ENCODE assay signal across 16 cellular contexts in genomic region chr15:48680841-48681240, GRCh38. TPM values are rescaled to one million over a fixed set of nuclear protein-coding genes. Genes with fewer than 3 reads are reported as not detected.
DNase-seq lines count a peak whose midpoint lies in the region; ATAC-seq and TF ChIP-seq lines count a peak whose summit lies in the region.
"Had no signal": no experiment of that assay in that cellular context is flagged by ENCODE, and none has a peak within 500 bp of the region (broad histone marks: within the 10 kb centered on the region; RNA-seq: fewer than 3 reads in every experiment).

No MANE protein-coding gene starts in this region.

- H3K9me3 Mint-ChIP-seq in activated T-helper 2 cell treated with anti-CD3 and anti-CD28 coated beads, Interferon-gamma antibody, Interleukin-2, Interleukin-4, amounts not matched to agents 10 μg/mL and 5 μg/mL and 100 μg/mL, durations not matched to agents 14 hours and 24 hours and 36 hours = no peaks in the 10 kb centered on the region

- TF ChIP-seq CTCF in PC-9 (conservative IDR thresholded peaks at IDR 0.05) = no peak
- no peak for TF ChIP-seq CTCF in cardiac fibroblast (IDR thresholded peaks at IDR 0.05; ENCODE audit: low read depth, low read length)
- no peak for TF ChIP-seq CTCF in coronary artery (IDR thresholded peaks at IDR 0.05)

- H3K27me3 Mint-ChIP-seq in activated T-helper 2 cell treated with anti-CD3 and anti-CD28 coated beads, Interferon-gamma antibody, Interleukin-2, Interleukin-4, amounts not matched to agents 10 μg/mL and 5 μg/mL and 100 μg/mL, durations not matched to agents 14 hours and 24 hours and 36 hours (ENCODE audit: low read depth) = no peaks in the 10 kb centered on the region
- H3K27me3 Mint-ChIP-seq: activated CD4-positive, alpha-beta T cell treated with anti-CD3 and anti-CD28 coated beads for 36 hours; activated naive CD8-positive, alpha-beta T cell treated with anti-CD3 and anti-CD28 coated beads for 36 hours; B cell had no signal

- H3K27me3 ChIP-seq in PC-9 (ENCODE audit: insufficient read depth, low read depth) = no peaks in the 10 kb centered on the region
- H3K27me3 ChIP-seq: colonic mucosa, esophagus muscularis mucosa had no signal

- H4K20me1 ChIP-seq in PC-9 (ENCODE audit: insufficient read depth) = no peaks in the 10 kb centered on the region

- no peak overlapping the region for H3K4me3 ChIP-seq in PC-9
- no peak overlapping the region for H3K4me3 ChIP-seq in cardiac fibroblast (replicated peaks in 1 of 2; ENCODE audit: low read depth in 2 of 2, low read length in 2 of 2)
- H3K4me3 ChIP-seq in coronary artery = no peak overlapping the region
- H3K4me3 ChIP-seq: colonic mucosa, esophagus muscularis mucosa had no signal

- H3K9me3 ChIP-seq in PC-9 (ENCODE audit: insufficient read depth, low read depth) = no peaks in the 10 kb centered on the region
- H3K9me3 ChIP-seq: colonic mucosa, esophagus muscularis mucosa had no signal

- POLR2A ChIA-PET in PC-9 (lab: Charles Lee; ENCODE audit: unreplicated experiment) = no interaction called here

- peaks cover 7% of the 10 kb centered on the region; the same call in 1 of the 2 replicates for H3F3A ChIP-seq in PC-9 (ENCODE audit: insufficient read depth, low read depth)

- no peak overlapping the region for H2AFZ ChIP-seq in PC-9

- H3K36me3 Mint-ChIP-seq in activated T-helper 2 cell treated with anti-CD3 and anti-CD28 coated beads, Interferon-gamma antibody, Interleukin-2, Interleukin-4, amounts not matched to agents 10 μg/mL and 5 μg/mL and 100 μg/mL, durations not matched to agents 14 hours and 24 hours and 36 hours (ENCODE audit: low read depth) = no peaks in the 10 kb centered on the region

- no peaks in the 10 kb centered on the region; the same call in 1 of the 2 replicates for H3K9me2 ChIP-seq in PC-9 (ENCODE audit: insufficient read depth)

- no peaks in the 10 kb centered on the region for H3K36me3 ChIP-seq in PC-9 (ENCODE audit: low read depth)
- H3K36me3 ChIP-seq: colonic mucosa, esophagus muscularis mucosa had no signal

- no peaks in the 10 kb centered on the region for H3K4me1 Mint-ChIP-seq in activated T-helper 2 cell treated with anti-CD3 and anti-CD28 coated beads, Interferon-gamma antibody, Interleukin-2, Interleukin-4, amounts not matched to agents 10 μg/mL and 5 μg/mL and 100 μg/mL, durations not matched to agents 14 hours and 24 hours and 36 hours (ENCODE audit: low read depth)
- H3K4me1 Mint-ChIP-seq: activated CD4-positive, alpha-beta T cell treated with anti-CD3 and anti-CD28 coated beads for 36 hours; activated naive CD8-positive, alpha-beta T cell treated with anti-CD3 and anti-CD28 coated beads for 36 hours; B cell had no signal

- peaks cover 37% of the 10 kb centered on the region for H3K4me1 ChIP-seq in PC-9 (replicated peaks; ENCODE audit: insufficient read depth)
- H3K4me1 ChIP-seq: colonic mucosa had no signal

- CTCF ChIA-PET in PC-9 (lab: Charles Lee) = no interaction called here

- intact Hi-C loops in PC-9 (cut with micrococcal nuclease; ENCODE audit: unreplicated experiment) (no loop called here), left colon (cut with DNase I, micrococcal nuclease) (no loop called here)
- intact Hi-C loops in activated T-helper 2 cell treated with anti-CD3 and anti-CD28 coated beads, Interferon-gamma antibody, Interleukin-2, Interleukin-4, amounts not matched to agents 10 μg/mL and 5 μg/mL and 100 μg/mL, durations not matched to agents 14 hours and 24 hours and 36 hours (cut with micrococcal nuclease) = no loop called here

- H3K27ac ChIP-seq in PC-9 (peak overlapping the region; percentile 26; the same call in 1 of the 2 replicates), coronary artery (no peak overlapping the region)
- H3K27ac ChIP-seq: colonic mucosa, esophagus muscularis mucosa, HL-60 had no signal

- no peak overlapping the region for H3K27ac Mint-ChIP-seq in activated T-helper 2 cell treated with anti-CD3 and anti-CD28 coated beads, Interferon-gamma antibody, Interleukin-2, Interleukin-4, amounts not matched to agents 10 μg/mL and 5 μg/mL and 100 μg/mL, durations not matched to agents 14 hours and 24 hours and 36 hours
- H3K27ac Mint-ChIP-seq: activated CD4-positive, alpha-beta T cell treated with anti-CD3 and anti-CD28 coated beads for 36 hours; activated naive CD8-positive, alpha-beta T cell treated with anti-CD3 and anti-CD28 coated beads for 36 hours; B cell had no signal

- peak; percentile 92 for DNase-seq in EH (ENCODE audit: low read depth)
- peak in 1 of 2 experiments; percentile 61 for DNase-seq in PC-9
- peak; percentile 73 to 96 for DNase-seq in cardiac fibroblast (ENCODE audit: low read depth in 2 of 2)
- DNase-seq in left colon = no peak
- no peak for DNase-seq in activated T-helper 2 cell treated with anti-CD3 and anti-CD28 coated beads, Interferon-gamma antibody, Interleukin-2, Interleukin-4, amounts not matched to agents 10 μg/mL and 5 μg/mL and 100 μg/mL, durations not matched to agents 14 hours and 24 hours and 36 hours (ENCODE audit: low spot score)
- DNase-seq in coronary artery (ENCODE audit: low spot score) = no peak
- no peak for DNase-seq in NCI-H2227 (lab: John Stamatoyannopoulos, UW; ENCODE audit: unreplicated experiment)
- no peak for DNase-seq in stimulated activated CD4-positive, alpha-beta T cell treated with anti-CD3 and anti-CD28 coated beads, Interleukin-2, amount 100 ng/mL, for 24 hours
- DNase-seq: activated CD4-positive, alpha-beta T cell treated with anti-CD3 and anti-CD28 coated beads for 36 hours; activated naive CD8-positive, alpha-beta T cell treated with anti-CD3 and anti-CD28 coated beads for 36 hours; colonic mucosa; DMS 273 treated with DMSO at 0.1 percent for 48 hours; NCI-H1930 had no signal

- H3K4me2 ChIP-seq in PC-9 = no peak overlapping the region

- no TSS peak for BruUV-seq in PC-9 (replicated peaks; lab: Mats Ljungman, UMichigan)

- no peaks in the 10 kb centered on the region for H3K79me2 ChIP-seq in PC-9 (ENCODE audit: low read depth)

- no peak overlapping the region for H3K4me3 Mint-ChIP-seq in activated T-helper 2 cell treated with anti-CD3 and anti-CD28 coated beads, Interferon-gamma antibody, Interleukin-2, Interleukin-4, amounts not matched to agents 10 μg/mL and 5 μg/mL and 100 μg/mL, durations not matched to agents 14 hours and 24 hours and 36 hours (ENCODE audit: low read depth)
- H3K4me3 Mint-ChIP-seq: activated CD4-positive, alpha-beta T cell treated with anti-CD3 and anti-CD28 coated beads for 36 hours; activated naive CD8-positive, alpha-beta T cell treated with anti-CD3 and anti-CD28 coated beads for 36 hours; B cell had no signal

- peak; percentile 18 for ATAC-seq in left colon
- ATAC-seq: activated CD4-positive, alpha-beta T cell treated with anti-CD3 and anti-CD28 coated beads for 36 hours had no signal

RNA-seq across cellular contexts. Expression of gene FBN1, which starts 35.3 kb away (rescaled TPM):
- 1.3 TPM in 2 replicates for total RNA-seq in PC-9 (2021)
- 10 to 100 TPM; 10.7 to 16.8 TPM for total RNA-seq in left colon
- 0.80 and 1.2 TPM in 2 replicates for total RNA-seq in activated T-helper 2 cell treated with anti-CD3 and anti-CD28 coated beads, Interferon-gamma antibody, Interleukin-2, Interleukin-4, amounts not matched to agents 10 μg/mL and 5 μg/mL and 100 μg/mL, durations not matched to agents 14 hours and 24 hours and 36 hours

Comparison
In these comparisons a context has a peak if more than half of its experiments do, and no peak if none do; other contexts are left out.
1. DNase-seq: peak in EH (single experiment) and cardiac fibroblast (2 of 2); none in left colon (0 of 2), activated T-helper 2 cell treated with anti-CD3 and anti-CD28 coated beads, Interferon-gamma antibody, Interleukin-2, Interleukin-4, amounts not matched to agents 10 μg/mL and 5 μg/mL and 100 μg/mL, durations not matched to agents 14 hours and 24 hours and 36 hours (single experiment), coronary artery (single experiment), NCI-H2227 (single experiment) and stimulated activated CD4-positive, alpha-beta T cell treated with anti-CD3 and anti-CD28 coated beads, Interleukin-2, amount 100 ng/mL, for 24 hours (0 of 2).